In genomic region chr11:81966340-81966739, GRCh38 we compare ENCODE assay signal across 20 cellular contexts.
"Had no signal": no experiment of that assay in that cellular context is flagged by ENCODE, and none has a peak within 500 bp of the region (broad histone marks: within the 10 kb centered on the region; RNA-seq: fewer than 3 reads in every experiment).

No MANE protein-coding gene starts in this region.

- H3K27me3 Mint-ChIP-seq: effector memory CD8-positive, alpha-beta T cell; stimulated activated naive B cell treated with anti-CD40 and anti-IgM and Interleukin-4, amounts not matched to agents 10 μg/mL and 1 μg/mL and 100 μg/mL, for 72 hours; stimulated activated naive CD8-positive, alpha-beta T cell treated with anti-CD3 and anti-CD28 coated beads, Interleukin-15, Interleukin-2, amounts not matched to agents 100 ng/mL and 50 ng/mL, for 24 hours; type B pancreatic cell had no signal

- H3K4me3 ChIP-seq: coronary artery, esophagus squamous epithelium, lower lobe of right lung, ovary, psoas muscle, sigmoid colon, suprapubic skin, thyroid gland had no signal

- H3K4me1 ChIP-seq: esophagus squamous epithelium, lower lobe of right lung, psoas muscle, sigmoid colon, suprapubic skin, thyroid gland had no signal

- H3K4me3 Mint-ChIP-seq: effector memory CD8-positive, alpha-beta T cell; naive thymus-derived CD8-positive, alpha-beta T cell; nephron progenitor cell; stimulated activated naive B cell treated with anti-CD40 and anti-IgM and Interleukin-4, amounts not matched to agents 10 μg/mL and 1 μg/mL and 100 μg/mL, for 72 hours; stimulated activated naive CD8-positive, alpha-beta T cell treated with anti-CD3 and anti-CD28 coated beads, Interleukin-15, Interleukin-2, amounts not matched to agents 100 ng/mL and 50 ng/mL, for 24 hours; type B pancreatic cell had no signal

- H3K9me3 ChIP-seq: esophagus squamous epithelium, lower lobe of right lung, ovary, psoas muscle, sigmoid colon, suprapubic skin, thyroid gland had no signal

- H3K36me3 Mint-ChIP-seq: naive thymus-derived CD8-positive, alpha-beta T cell; stimulated activated naive B cell treated with anti-CD40 and anti-IgM and Interleukin-4, amounts not matched to agents 10 μg/mL and 1 μg/mL and 100 μg/mL, for 72 hours; type B pancreatic cell had no signal

- H3K36me3 ChIP-seq: esophagus squamous epithelium, lower lobe of right lung, ovary, sigmoid colon, suprapubic skin, thyroid gland had no signal

- H3K27me3 ChIP-seq: esophagus squamous epithelium, ovary, sigmoid colon, suprapubic skin, thyroid gland had no signal

- H3K27ac Mint-ChIP-seq: effector memory CD8-positive, alpha-beta T cell; naive thymus-derived CD8-positive, alpha-beta T cell; nephron progenitor cell; stimulated activated naive B cell treated with anti-CD40 and anti-IgM and Interleukin-4, amounts not matched to agents 10 μg/mL and 1 μg/mL and 100 μg/mL, for 72 hours; stimulated activated naive CD8-positive, alpha-beta T cell treated with anti-CD3 and anti-CD28 coated beads, Interleukin-15, Interleukin-2, amounts not matched to agents 100 ng/mL and 50 ng/mL, for 24 hours; type B pancreatic cell had no signal

- H3K27ac ChIP-seq: esophagus squamous epithelium, lower lobe of right lung, ovary, psoas muscle, sigmoid colon, suprapubic skin, thyroid gland had no signal

- DNase-seq: effector memory CD8-positive, alpha-beta T cell; erythroblast; esophagus squamous epithelium; hypothalamus; left ventricle myocardium superior; lower lobe of right lung; naive thymus-derived CD8-positive, alpha-beta T cell; nephron progenitor cell; nucleus accumbens; ovary; posterior cingulate gyrus; psoas muscle; right cardiac atrium; sigmoid colon; stimulated activated naive B cell treated with anti-CD40 and anti-IgM and Interleukin-4, amounts not matched to agents 10 μg/mL and 1 μg/mL and 100 μg/mL, for 72 hours; thyroid gland had no signal

- H3K9me3 Mint-ChIP-seq: effector memory CD8-positive, alpha-beta T cell; naive thymus-derived CD8-positive, alpha-beta T cell; nephron progenitor cell; stimulated activated naive B cell treated with anti-CD40 and anti-IgM and Interleukin-4, amounts not matched to agents 10 μg/mL and 1 μg/mL and 100 μg/mL, for 72 hours; stimulated activated naive CD8-positive, alpha-beta T cell treated with anti-CD3 and anti-CD28 coated beads, Interleukin-15, Interleukin-2, amounts not matched to agents 100 ng/mL and 50 ng/mL, for 24 hours; type B pancreatic cell had no signal

- ATAC-seq: effector memory CD8-positive, alpha-beta T cell; left ventricle myocardium superior; lower lobe of right lung; naive thymus-derived CD8-positive, alpha-beta T cell; psoas muscle; right cardiac atrium; stimulated activated naive B cell treated with anti-CD40 and anti-IgM and Interleukin-4, amounts not matched to agents 10 μg/mL and 1 μg/mL and 100 μg/mL, for 72 hours had no signal
